Comparison of ENCODE assay signal across 1 cellular context in the genomic region with DNA sequence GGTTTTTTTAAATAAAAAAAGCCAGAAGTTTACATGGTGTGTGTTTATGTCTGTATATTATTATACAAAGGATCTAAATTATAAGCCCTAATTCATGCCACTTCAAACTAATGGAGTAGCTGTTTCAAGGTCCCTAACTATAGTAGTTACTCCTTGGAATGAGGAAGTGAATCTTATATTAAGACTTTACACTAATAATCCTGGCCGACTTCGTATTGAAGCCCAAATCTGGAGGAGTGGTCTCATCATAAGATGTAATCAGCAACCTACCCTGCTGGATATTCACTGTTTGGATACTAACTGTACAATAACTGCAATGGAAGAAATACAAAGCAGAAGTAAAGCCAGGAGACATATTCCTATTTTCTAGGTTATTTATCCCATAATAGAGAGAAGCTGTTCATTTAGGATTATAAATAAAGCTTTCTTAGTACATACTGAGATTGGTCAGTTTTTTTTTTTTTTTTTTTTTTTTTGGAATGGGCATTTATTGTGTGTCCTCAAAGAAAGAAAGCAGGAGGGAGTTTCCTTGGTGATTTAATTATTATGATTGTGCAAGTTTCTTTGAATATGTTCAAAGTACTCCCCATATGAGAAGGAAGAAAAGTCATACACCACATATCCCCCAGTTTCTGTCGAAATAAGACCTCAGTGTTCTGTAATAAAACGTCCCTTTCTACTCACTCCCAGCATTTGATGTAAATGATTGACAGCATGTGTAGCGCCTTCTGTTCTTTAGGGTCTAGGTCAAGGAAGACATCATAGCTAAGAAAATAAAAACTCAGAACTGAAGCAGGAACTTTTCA.
A peak's percentile ranks its signal among the peaks of the same experiment; 100 is the strongest.
TF ChIP-seq lines count a peak whose summit lies in the region.

No MANE protein-coding gene starts in this region.

TF ChIP-seq in K562, 482 proteins besides CTCF, POLR2A, EP300 and RAD21 (continued from another document):
- TF ChIP-seq, protein P1, sequence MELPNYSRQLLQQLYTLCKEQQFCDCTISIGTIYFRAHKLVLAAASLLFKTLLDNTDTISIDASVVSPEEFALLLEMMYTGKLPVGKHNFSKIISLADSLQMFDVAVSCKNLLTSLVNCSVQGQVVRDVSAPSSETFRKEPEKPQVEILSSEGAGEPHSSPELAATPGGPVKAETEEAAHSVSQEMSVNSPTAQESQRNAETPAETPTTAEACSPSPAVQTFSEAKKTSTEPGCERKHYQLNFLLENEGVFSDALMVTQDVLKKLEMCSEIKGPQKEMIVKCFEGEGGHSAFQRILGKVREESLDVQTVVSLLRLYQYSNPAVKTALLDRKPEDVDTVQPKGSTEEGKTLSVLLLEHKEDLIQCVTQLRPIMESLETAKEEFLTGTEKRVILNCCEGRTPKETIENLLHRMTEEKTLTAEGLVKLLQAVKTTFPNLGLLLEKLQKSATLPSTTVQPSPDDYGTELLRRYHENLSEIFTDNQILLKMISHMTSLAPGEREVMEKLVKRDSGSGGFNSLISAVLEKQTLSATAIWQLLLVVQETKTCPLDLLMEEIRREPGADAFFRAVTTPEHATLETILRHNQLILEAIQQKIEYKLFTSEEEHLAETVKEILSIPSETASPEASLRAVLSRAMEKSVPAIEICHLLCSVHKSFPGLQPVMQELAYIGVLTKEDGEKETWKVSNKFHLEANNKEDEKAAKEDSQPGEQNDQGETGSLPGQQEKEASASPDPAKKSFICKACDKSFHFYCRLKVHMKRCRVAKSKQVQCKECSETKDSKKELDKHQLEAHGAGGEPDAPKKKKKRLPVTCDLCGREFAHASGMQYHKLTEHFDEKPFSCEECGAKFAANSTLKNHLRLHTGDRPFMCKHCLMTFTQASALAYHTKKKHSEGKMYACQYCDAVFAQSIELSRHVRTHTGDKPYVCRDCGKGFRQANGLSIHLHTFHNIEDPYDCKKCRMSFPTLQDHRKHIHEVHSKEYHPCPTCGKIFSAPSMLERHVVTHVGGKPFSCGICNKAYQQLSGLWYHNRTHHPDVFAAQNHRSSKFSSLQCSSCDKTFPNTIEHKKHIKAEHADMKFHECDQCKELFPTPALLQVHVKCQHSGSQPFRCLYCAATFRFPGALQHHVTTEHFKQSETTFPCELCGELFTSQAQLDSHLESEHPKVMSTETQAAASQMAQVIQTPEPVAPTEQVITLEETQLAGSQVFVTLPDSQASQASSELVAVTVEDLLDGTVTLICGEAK (IDR thresholded peaks at IDR 0.05): peak; percentile 77
- TF ChIP-seq, protein P1 (CRISPR knock-in tag; IDR thresholded peaks at IDR 0.05): peak; percentile 77
- TF ChIP-seq CHD2 (IDR thresholded peaks at IDR 0.05; ENCODE audit: low read depth, low read length) (no peak), NCOA4 (IDR thresholded peaks at IDR 0.05; ENCODE audit: partially characterized antibody) (no peak)
- TF ChIP-seq, protein P2, sequence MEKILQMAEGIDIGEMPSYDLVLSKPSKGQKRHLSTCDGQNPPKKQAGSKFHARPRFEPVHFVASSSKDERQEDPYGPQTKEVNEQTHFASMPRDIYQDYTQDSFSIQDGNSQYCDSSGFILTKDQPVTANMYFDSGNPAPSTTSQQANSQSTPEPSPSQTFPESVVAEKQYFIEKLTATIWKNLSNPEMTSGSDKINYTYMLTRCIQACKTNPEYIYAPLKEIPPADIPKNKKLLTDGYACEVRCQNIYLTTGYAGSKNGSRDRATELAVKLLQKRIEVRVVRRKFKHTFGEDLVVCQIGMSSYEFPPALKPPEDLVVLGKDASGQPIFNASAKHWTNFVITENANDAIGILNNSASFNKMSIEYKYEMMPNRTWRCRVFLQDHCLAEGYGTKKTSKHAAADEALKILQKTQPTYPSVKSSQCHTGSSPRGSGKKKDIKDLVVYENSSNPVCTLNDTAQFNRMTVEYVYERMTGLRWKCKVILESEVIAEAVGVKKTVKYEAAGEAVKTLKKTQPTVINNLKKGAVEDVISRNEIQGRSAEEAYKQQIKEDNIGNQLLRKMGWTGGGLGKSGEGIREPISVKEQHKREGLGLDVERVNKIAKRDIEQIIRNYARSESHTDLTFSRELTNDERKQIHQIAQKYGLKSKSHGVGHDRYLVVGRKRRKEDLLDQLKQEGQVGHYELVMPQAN (IDR thresholded peaks at IDR 0.05; ENCODE audit: borderline replicate concordance): no peak
- TF ChIP-seq, protein P3, sequence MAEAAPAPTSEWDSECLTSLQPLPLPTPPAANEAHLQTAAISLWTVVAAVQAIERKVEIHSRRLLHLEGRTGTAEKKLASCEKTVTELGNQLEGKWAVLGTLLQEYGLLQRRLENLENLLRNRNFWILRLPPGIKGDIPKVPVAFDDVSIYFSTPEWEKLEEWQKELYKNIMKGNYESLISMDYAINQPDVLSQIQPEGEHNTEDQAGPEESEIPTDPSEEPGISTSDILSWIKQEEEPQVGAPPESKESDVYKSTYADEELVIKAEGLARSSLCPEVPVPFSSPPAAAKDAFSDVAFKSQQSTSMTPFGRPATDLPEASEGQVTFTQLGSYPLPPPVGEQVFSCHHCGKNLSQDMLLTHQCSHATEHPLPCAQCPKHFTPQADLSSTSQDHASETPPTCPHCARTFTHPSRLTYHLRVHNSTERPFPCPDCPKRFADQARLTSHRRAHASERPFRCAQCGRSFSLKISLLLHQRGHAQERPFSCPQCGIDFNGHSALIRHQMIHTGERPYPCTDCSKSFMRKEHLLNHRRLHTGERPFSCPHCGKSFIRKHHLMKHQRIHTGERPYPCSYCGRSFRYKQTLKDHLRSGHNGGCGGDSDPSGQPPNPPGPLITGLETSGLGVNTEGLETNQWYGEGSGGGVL (CRISPR knock-in tag; IDR thresholded peaks at IDR 0.05): no peak
